ENCODE assay signal across 20 cellular contexts in the genomic region with DNA sequence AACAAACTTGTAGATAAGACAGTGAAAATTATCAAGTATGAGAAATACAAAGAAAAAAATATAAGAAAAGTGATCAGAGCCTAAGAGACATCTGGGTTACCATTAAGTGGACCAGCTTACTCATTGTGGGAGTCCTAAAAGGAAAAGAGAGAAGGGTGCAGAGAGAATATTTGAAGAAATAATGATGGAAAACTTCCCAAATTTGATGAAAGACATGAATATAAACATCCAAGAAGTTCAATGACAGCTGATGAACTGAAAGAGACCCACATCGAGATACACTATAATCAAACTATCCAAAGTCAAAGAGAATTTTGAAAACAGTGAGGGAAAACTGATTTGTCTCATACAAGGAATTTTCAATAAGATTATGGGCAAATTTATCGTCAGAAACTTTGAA. TPM values are rescaled to one million over a fixed set of nuclear protein-coding genes. Genes with fewer than 3 reads are reported as not detected.
"Had no signal": no experiment of that assay in that cellular context is flagged by ENCODE, and none has a peak within 500 bp of the region (broad histone marks: within the 10 kb centered on the region; RNA-seq: fewer than 3 reads in every experiment).

No MANE protein-coding gene starts in this region.

- H3K4me3 Mint-ChIP-seq: activated CD8-positive, alpha-beta memory T cell treated with anti-CD3 and anti-CD28 coated beads, Interleukin-2, amount 10 ng/mL, durations not matched to agents 7 days and 5 days; nephron progenitor cell; WTC11 had no signal

- H3K9me3 ChIP-seq: colonic mucosa, esophagus squamous epithelium, SK-N-SH, transverse colon had no signal

- H3K36me3 ChIP-seq: colonic mucosa, esophagus squamous epithelium, right atrium auricular region, transverse colon had no signal

- DNase-seq: activated CD4-positive, alpha-beta T cell treated with anti-CD3 and anti-CD28 coated beads, Interleukin-2, amount 50 U/mL, for 1 hour; activated CD8-positive, alpha-beta memory T cell treated with anti-CD3 and anti-CD28 coated beads, Interleukin-2, amount 10 ng/mL, durations not matched to agents 7 days and 5 days; activated T-cell treated with anti-CD3 and anti-CD28 coated beads, Interleukin-2, amount 50 U/mL, for 48 hours; colonic mucosa; esophagus squamous epithelium; hypothalamus; kidney glomerular epithelial cell; left ventricle myocardium superior; mesenchymal stem cell; nephron progenitor cell; SHP77; SK-N-SH; stimulated activated CD4-positive, alpha-beta T cell treated with anti-CD3 and anti-CD28 coated beads, Interleukin-15, amount 100 ng/mL, for 24 hours; stimulated activated CD4-positive, alpha-beta T cell treated with anti-CD3 and anti-CD28 coated beads, Interleukin-4, amount 100 ng/mL, for 1 hour; stimulated activated naive CD8-positive, alpha-beta T cell treated with anti-CD3 and anti-CD28 coated beads, Interleukin-15, Interleukin-2, amounts not matched to agents 100 U/mL and 50 U/mL, for 24 hours; transverse colon had no signal

- H3K27me3 Mint-ChIP-seq: activated CD8-positive, alpha-beta memory T cell treated with anti-CD3 and anti-CD28 coated beads, Interleukin-2, amount 10 ng/mL, durations not matched to agents 7 days and 5 days had no signal

- H3K4me2 ChIP-seq: SK-N-SH had no signal

- H3K4me3 ChIP-seq: colonic mucosa, esophagus squamous epithelium, right atrium auricular region, skin epidermis, transverse colon had no signal

- H3K9ac ChIP-seq: SK-N-SH had no signal

- H3K27ac Mint-ChIP-seq: nephron progenitor cell, progenitor cell of endocrine pancreas had no signal

- ATAC-seq: activated CD8-positive, alpha-beta memory T cell treated with anti-CD3 and anti-CD28 coated beads, Interleukin-2, amount 10 ng/mL, durations not matched to agents 7 days and 5 days; left ventricle myocardium superior; stimulated activated naive CD8-positive, alpha-beta T cell treated with anti-CD3 and anti-CD28 coated beads, Interleukin-15, Interleukin-2, amounts not matched to agents 100 U/mL and 50 U/mL, for 24 hours had no signal

- H3K27me3 ChIP-seq: colonic mucosa, esophagus squamous epithelium, right atrium auricular region, transverse colon had no signal

- H3K27ac ChIP-seq: colonic mucosa, esophagus squamous epithelium, right atrium auricular region, skin epidermis, transverse colon had no signal

- H3K4me1 ChIP-seq: colonic mucosa had no signal

- H3K36me3 Mint-ChIP-seq: WTC11 had no signal

RNA-seq across cellular contexts. Expression of a gene that starts 22.5 kb away (rescaled TPM):
- polyA plus RNA-seq: SK-N-SH had no signal
